8 cellular contexts compared by ENCODE assay signal in the genomic region with DNA sequence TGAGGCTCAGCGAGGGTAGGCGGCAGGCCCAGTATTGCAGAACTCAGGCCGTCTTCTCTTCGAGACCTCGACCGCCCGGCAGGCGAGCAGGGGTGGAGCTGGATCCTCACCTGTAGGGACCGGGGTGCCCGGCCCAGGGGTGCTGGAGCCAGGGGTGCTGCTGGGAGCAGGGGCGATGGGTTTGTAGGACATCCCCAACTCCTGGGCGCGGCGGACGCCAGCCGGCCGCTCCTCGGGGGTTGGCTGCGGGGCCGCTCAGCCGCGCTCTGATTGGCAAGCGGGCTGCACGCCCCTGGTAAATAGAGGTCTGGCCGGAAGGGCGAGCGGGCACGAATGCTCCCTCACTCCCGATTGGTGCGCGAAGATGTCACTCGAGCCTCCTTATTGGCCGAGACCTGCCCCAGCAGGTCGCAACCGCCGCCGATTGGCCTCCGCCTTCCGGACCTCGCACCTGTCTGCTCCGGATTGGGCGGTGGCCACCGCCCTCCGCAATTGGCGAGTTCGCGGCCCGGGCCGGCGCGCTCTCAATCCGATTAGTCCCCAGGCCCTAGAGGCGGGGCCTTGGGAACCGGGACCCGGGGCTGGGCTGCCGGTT.
DNase-seq lines count a peak whose midpoint lies in the region; ATAC-seq and TF ChIP-seq lines count a peak whose summit lies in the region.

A gene with protein sequence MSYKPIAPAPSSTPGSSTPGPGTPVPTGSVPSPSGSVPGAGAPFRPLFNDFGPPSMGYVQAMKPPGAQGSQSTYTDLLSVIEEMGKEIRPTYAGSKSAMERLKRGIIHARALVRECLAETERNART (minus strand): TSS at position 272 of the 595 bp plus-strand sequence. CDS start 80 bp downstream, at position 192.

- ATAC-seq in GM19035 (IDR thresholded peaks at IDR 0.05; ENCODE audit: unreplicated experiment) (peak; percentile 65), HG03354 (IDR thresholded peaks at IDR 0.05; ENCODE audit: poor library complexity, severe bottlenecking, unreplicated experiment) (peak; percentile 76)
- peak; percentile 78 for ATAC-seq in activated CD4-positive, CD25-positive, alpha-beta regulatory T cell treated with anti-CD3 and anti-CD28 coated beads, Interleukin-2, amount 50 U/mL, for 24 hours

- DNase-seq in AG09319 (ENCODE audit: extremely low read depth, low read depth) (peak; percentile 99), NCI-H446 treated with DMSO at 0.1 percent for 48 hours (lab: John Stamatoyannopoulos, UW) (peak; percentile 99), cerebellar cortex (ENCODE audit: low spot score) (peak; percentile 99), islet precursor cell (peak; percentile 100)
- peak; percentile 97 to 99 (median 98) for DNase-seq in stimulated activated CD4-positive, alpha-beta T cell treated with anti-CD3 and anti-CD28 coated beads, Interleukin-12 subunit alpha, Interleukin-12 subunit beta, amount 100 ng/mL, for 48 hours (ENCODE audit: low read depth in 2 of 3, low spot score in 1 of 3)

- TF ChIP-seq CTCF in AG09319 (IDR thresholded peaks at IDR 0.05; ENCODE audit: low read depth, low read length), result no peak

Comparison
In these comparisons a context has a peak if more than half of its experiments do, and no peak if none do; other contexts are left out.
1. Peak in every context shown above with its lines: DNase-seq and ATAC-seq.